In the genomic region with DNA sequence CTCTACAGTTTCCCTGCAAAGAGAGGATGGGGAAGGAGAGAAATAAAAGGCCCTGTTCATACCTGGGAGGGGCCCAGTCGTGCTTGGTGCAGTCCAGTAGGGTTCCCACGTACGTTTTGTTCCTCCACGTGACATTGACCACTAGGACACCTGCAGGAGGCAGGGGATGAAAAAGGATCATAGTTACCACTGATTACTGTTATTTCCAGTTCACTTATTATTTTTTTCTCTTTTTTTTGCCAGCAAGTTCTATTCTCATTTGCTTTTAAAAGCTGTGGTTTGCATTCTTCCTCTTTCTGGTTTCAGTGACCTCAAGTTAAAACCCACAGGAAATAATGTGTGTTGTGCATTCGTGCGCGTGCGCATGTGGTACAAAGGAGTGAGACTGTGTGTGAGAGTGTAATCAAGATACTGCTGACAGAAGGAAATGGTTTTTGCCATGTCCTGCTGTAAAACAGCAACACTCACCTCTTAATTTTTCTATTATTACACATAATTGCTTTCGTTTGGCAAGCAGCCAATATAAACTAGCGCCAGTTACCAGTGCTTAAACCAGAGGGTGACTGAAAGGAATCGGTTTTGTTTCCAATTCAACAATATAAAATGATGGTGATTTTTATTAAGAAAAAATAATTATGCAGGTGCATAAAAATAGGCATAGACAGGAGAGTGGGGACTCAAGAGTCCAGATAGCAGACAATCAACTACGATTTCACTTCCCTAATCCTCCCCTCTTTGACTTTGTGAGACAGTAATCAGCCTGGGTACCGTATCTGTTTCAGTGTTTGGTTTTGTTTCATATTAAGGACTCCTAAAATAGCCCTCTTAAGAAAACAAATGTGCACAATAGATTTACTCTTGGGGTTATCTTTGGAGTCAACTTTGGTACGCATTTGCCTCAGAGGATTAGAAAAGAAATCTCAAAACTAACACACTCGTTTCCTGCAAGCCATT, we compare ENCODE assay signal across 8 cellular contexts.
DNase-seq lines count a peak whose midpoint lies in the region; ATAC-seq, FAIRE-seq and TF ChIP-seq lines count a peak whose summit lies in the region.

No MANE protein-coding gene starts in this region.

- peaks cover 60% of the 10 kb centered on the region for H3K4me1 Mint-ChIP-seq in Calu3 (ENCODE audit: low read depth, unreplicated experiment)

- intact Hi-C loops in Calu3 (cut with micrococcal nuclease; ENCODE audit: unreplicated experiment) (loop anchor here (2.0 to 10.0 kb wide), 4 partner anchors 51 to 1185 kb away; no protein-coding TSS in a partner anchor), IMR-90 (cut with micrococcal nuclease) (loop anchor here (2.0 to 10.0 kb wide), 5 partner anchors 198 to 979 kb away; no protein-coding TSS in a partner anchor), pancreas (cut with DNase I) (no loop called here)

- H3K36me3 ChIP-seq in IMR-90 (ENCODE audit: control insufficient read depth, insufficient read depth, low read length) (peaks cover 19% of the 10 kb centered on the region), pancreas (peaks cover 0 to 5% (median 0%) of the 10 kb centered on the region in 3 donors)

- H3K56ac ChIP-seq in IMR-90 (ENCODE audit: extremely low read depth, insufficient read depth, low read length): 0 out of 2 replicates have a peak overlapping the region, but pooled peaks have one; percentile 46

- peak overlapping the region; percentile 17; the same call in 1 of the 3 replicates for H2BK15ac ChIP-seq in IMR-90 (ENCODE audit: low read depth, low read length)

- dilution Hi-C loops in IMR-90 (cut with HindIII; ENCODE audit: low sequenced_read_pairs, unreplicated experiment): no loop called here

- H3K27ac Mint-ChIP-seq in Calu3 (ENCODE audit: unreplicated experiment): peak overlapping the region; percentile 83

- H3K14ac ChIP-seq in IMR-90 (replicated peaks; ENCODE audit: low read depth, low read length): peak overlapping the region; percentile 75; the same call in 1 of the 2 replicates

- H3K4me3 ChIP-seq in IMR-90 (ENCODE audit: insufficient read depth, low read depth, low read length) (peak overlapping the region; percentile 6; the same call in 1 of the 2 replicates), pancreas (peak overlapping the region in 1 of 4 donors; percentile 21)

- H2BK120ac ChIP-seq in IMR-90 (ENCODE audit: low read depth, low read length): peak overlapping the region; percentile 76

- BruUV-seq in Calu3 (replicated peaks; lab: Mats Ljungman, UMichigan) (no TSS peak), IMR-90 (replicated peaks; lab: Mats Ljungman, UMichigan) (no TSS peak)

- peak overlapping the region; percentile 75; the same call in 1 of the 2 replicates for H3K23ac ChIP-seq in IMR-90 (ENCODE audit: low read depth, low read length)

- CTCF ChIA-PET in Calu3 (lab: Charles Lee): interaction anchor here (0.6 kb wide), 1 partner anchor 760 kb away, joined by 3 read pairs; no protein-coding TSS in a partner anchor
- CTCF ChIA-PET in IMR-90 (lab: Yijun Ruan, JAX): interaction anchor here (0.6 kb wide), 1 partner anchor 642 kb away, joined by 3 read pairs; no protein-coding TSS in a partner anchor

- no peak for TF ChIP-seq POLR2A in IMR-90 (IDR thresholded peaks at IDR 0.05; ENCODE audit: low read depth, low read length)

- H3K4me2 ChIP-seq in IMR-90 (ENCODE audit: low read depth, low read length): peak overlapping the region; percentile 80

- H3K4me1 ChIP-seq in IMR-90 (ENCODE audit: control insufficient read depth, insufficient read depth, low read length) (peaks cover 24% of the 10 kb centered on the region), pancreas (peaks cover 12 to 43% (median 14%) of the 10 kb centered on the region in 3 donors)

- H2BK5ac ChIP-seq in IMR-90 (ENCODE audit: low read depth, low read length, poor library complexity, severe bottlenecking): peak overlapping the region; percentile 87

- peak overlapping the region; percentile 83 for H3K4ac ChIP-seq in IMR-90 (ENCODE audit: low read depth, low read length)

- no peak for FAIRE-seq in pancreas (lab: Jason Lieb, UNC)
- FAIRE-seq in urothelium cell line (lab: Jason Lieb, UNC): no peak

- peak; percentile 75 for DNase-seq in Calu3
- DNase-seq in IMR-90: peak; percentile 93
- peak; percentile 68 to 73 for DNase-seq in activated T-cell treated with anti-CD3 and anti-CD28 coated beads, Interleukin-2, amount 50 U/mL, for 48 hours
- peak; percentile 96 for DNase-seq in fibroblast of peridontal ligament (ENCODE audit: extremely low read depth)
- DNase-seq in pancreas: peak in 3 of 6 donors; percentile 31 to 65 (median 34)
- peak; percentile 76 for DNase-seq in urothelium cell line (ENCODE audit: low spot score)

- peak overlapping the region; percentile 92 for H3K4me3 Mint-ChIP-seq in Calu3 (ENCODE audit: low read depth, unreplicated experiment)

- no peak overlapping the region for H2AFZ ChIP-seq in IMR-90 (replicated peaks; ENCODE audit: low read length, poor library complexity)

- H3K9me3 ChIP-seq in IMR-90 (ENCODE audit: control insufficient read depth, insufficient read depth, low read length) (no peaks in the 10 kb centered on the region), pancreas (no peaks in the 10 kb centered on the region)

- no peaks in the 10 kb centered on the region for H3K27me3 Mint-ChIP-seq in Calu3 (ENCODE audit: unreplicated experiment)

- H3K27me3 ChIP-seq in IMR-90 (ENCODE audit: control insufficient read depth, insufficient read depth, low read length) (no peaks in the 10 kb centered on the region), pancreas (no peaks in the 10 kb centered on the region)

- 44% methylated on average over 3 of the region's 15 CpGs; no CpG with 5 or more reads in 1 of the 2 experiments for WGBS in IMR-90 (ENCODE audit: extremely low coverage in 2 of 2, insufficient read length in 1 of 2), 2 experiments
- 20 to 24% methylated on average over 15 of the region's 15 CpGs for WGBS in pancreas, 2 donors

- H3K9me1 ChIP-seq in IMR-90 (ENCODE audit: insufficient read depth, low read length): peaks cover 14% of the 10 kb centered on the region

- H3K9me3 Mint-ChIP-seq in Calu3 (ENCODE audit: low read depth, unreplicated experiment): no peaks in the 10 kb centered on the region

- peaks cover 22% of the 10 kb centered on the region for H3K36me3 Mint-ChIP-seq in Calu3 (ENCODE audit: insufficient read depth, unreplicated experiment)

- peaks cover 5% of the 10 kb centered on the region; the same call in 1 of the 2 replicates for H4K20me1 ChIP-seq in IMR-90 (ENCODE audit: insufficient read depth, low read length)

- peaks cover 26 to 50% of the 10 kb centered on the region in 2 experiments for H3K79me1 ChIP-seq in IMR-90 (ENCODE audit: low read depth in 1 of 2, low read length in 2 of 2)

- H4K8ac ChIP-seq in IMR-90 (ENCODE audit: low read depth in 2 of 2, low read length in 2 of 2): peak overlapping the region; percentile 33 to 78; a peak in 3 of 4 replicates

- H4K91ac ChIP-seq in IMR-90 (ENCODE audit: insufficient read depth, low read depth, low read length): peak overlapping the region; percentile 78

- no peak for TF ChIP-seq CTCF in Calu3 (IDR thresholded peaks at IDR 0.05; ENCODE audit: unreplicated experiment)
- no peak for TF ChIP-seq CTCF in IMR-90 (conservative IDR thresholded peaks at IDR 0.05; ENCODE audit: low read depth, low read length)
- no peak for TF ChIP-seq CTCF in pancreas (IDR thresholded peaks at IDR 0.05)

- H4K5ac ChIP-seq in IMR-90 (ENCODE audit: low read depth, low read length): peak overlapping the region; percentile 89

- ATAC-seq in GM21447 (IDR thresholded peaks at IDR 0.05; ENCODE audit: unreplicated experiment) (peak; percentile 73), IMR-90 (ENCODE audit: low read depth) (peak; percentile 23; the same call in 1 of the 2 replicates), pancreas (peak in 3 of 4 donors; percentile 45 to 73 (median 50))

- H3K9ac ChIP-seq in IMR-90 (ENCODE audit: low read depth, low read length): peak overlapping the region; percentile 52; the same call in 1 of the 2 replicates

- H2BK20ac ChIP-seq in IMR-90 (ENCODE audit: low read depth, low read length): peak overlapping the region; percentile 87

- 0 out of 2 replicates have a peak, but pooled peaks have one; percentile 8 for TF ChIP-seq RAD21 in IMR-90 (IDR thresholded peaks at IDR 0.05; ENCODE audit: low read length)

- H3K27ac ChIP-seq in IMR-90 (ENCODE audit: insufficient read depth, low read length) (peak overlapping the region; percentile 85), pancreas (peak overlapping the region in 3 of 4 donors; percentile 11 to 87 (median 86))

- in situ Hi-C loops in IMR-90 (cut with MboI; ENCODE audit: low sequenced_read_pairs): loop anchor here (5.0 kb wide), 1 partner anchor 82 kb away; no protein-coding TSS in a partner anchor

- POLR2A ChIA-PET in IMR-90 (lab: Charles Lee; ENCODE audit: unreplicated experiment): no interaction called here

- H3K18ac ChIP-seq in IMR-90 (ENCODE audit: low read depth, low read length): peak overlapping the region; percentile 94

- peak overlapping the region; percentile 93 for H2AK5ac ChIP-seq in IMR-90 (ENCODE audit: low read depth, low read length)

- H2AK9ac ChIP-seq in IMR-90 (replicated peaks; ENCODE audit: low read depth, low read length, poor library complexity): no peak overlapping the region

TF ChIP-seq in IMR-90, 13 proteins besides CTCF, POLR2A, EP300 and RAD21 (continues in another document):
- TF ChIP-seq RFX5 (IDR thresholded peaks at IDR 0.05; ENCODE audit: low read depth, low read length) (no peak), MAFK (IDR thresholded peaks at IDR 0.05; ENCODE audit: low read depth, low read length) (peak; percentile 72), CHD1 (IDR thresholded peaks at IDR 0.05; ENCODE audit: low read depth, low read length) (no peak)
- TF ChIP-seq, protein P1, sequence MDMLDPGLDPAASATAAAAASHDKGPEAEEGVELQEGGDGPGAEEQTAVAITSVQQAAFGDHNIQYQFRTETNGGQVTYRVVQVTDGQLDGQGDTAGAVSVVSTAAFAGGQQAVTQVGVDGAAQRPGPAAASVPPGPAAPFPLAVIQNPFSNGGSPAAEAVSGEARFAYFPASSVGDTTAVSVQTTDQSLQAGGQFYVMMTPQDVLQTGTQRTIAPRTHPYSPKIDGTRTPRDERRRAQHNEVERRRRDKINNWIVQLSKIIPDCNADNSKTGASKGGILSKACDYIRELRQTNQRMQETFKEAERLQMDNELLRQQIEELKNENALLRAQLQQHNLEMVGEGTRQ (IDR thresholded peaks at IDR 0.05; ENCODE audit: low read depth, low read length): peak; percentile 24; the same call in 1 of the 2 replicates

TF ChIP-seq in PFSK-1, 5 proteins besides CTCF, POLR2A, EP300 and RAD21 (continues in another document):
- TF ChIP-seq SIN3A (IDR thresholded peaks at IDR 0.05; ENCODE audit: borderline replicate concordance, insufficient read depth, low read length): peak; percentile 78; the same call in 1 of the 2 replicates

Comparison
In these comparisons a context has a peak if more than half of its experiments do, and no peak if none do; other contexts are left out.
1. ATAC-seq: peak in every context shown above with its lines; median percentile 73 in GM21447; 50 in pancreas; 23 in IMR-90.
2. intact Hi-C loops: an anchor here in Calu3 (2.0 to 10.0 kb wide) and IMR-90 (2.0 to 10.0 kb wide); none called in pancreas.